In genomic region chr17:61425682-61426481, GRCh38 we compare ENCODE assay signal across 1 cellular context.
TF ChIP-seq lines count a peak whose summit lies in the region.

No MANE protein-coding gene starts in this region.

TF ChIP-seq in GM23338, 12 proteins besides CTCF, POLR2A, EP300 and RAD21:
- peak; percentile 20 for TF ChIP-seq EZH2 (IDR thresholded peaks at IDR 0.05; ENCODE audit: low read depth, unreplicated experiment)
- no peak for TF ChIP-seq EZH2phosphoT487 (IDR thresholded peaks at IDR 0.05; ENCODE audit: unreplicated experiment)
